In genomic region chr2:36597003-36597531, GRCh38 we compare ENCODE assay signal across 8 cellular contexts. TPM values are rescaled to one million over a fixed set of nuclear protein-coding genes. Genes with fewer than 3 reads are reported as not detected.
DNase-seq lines count a peak whose midpoint lies in the region; ATAC-seq and TF ChIP-seq lines count a peak whose summit lies in the region.

No MANE protein-coding gene starts in this region.

- H3K36me3 ChIP-seq in Peyer's patch (no peaks in the 10 kb centered on the region), esophagus muscularis mucosa (no peaks in the 10 kb centered on the region)

- H3K27me3 ChIP-seq in Peyer's patch (no peaks in the 10 kb centered on the region), esophagus muscularis mucosa (no peaks in the 10 kb centered on the region)

- intact Hi-C loops in esophagus muscularis mucosa (cut with DNase I), result no loop called here

- no peak for TF ChIP-seq POLR2A in Peyer's patch (IDR thresholded peaks at IDR 0.05)
- TF ChIP-seq POLR2A in esophagus muscularis mucosa (IDR thresholded peaks at IDR 0.05; ENCODE audit: low read depth), result no peak

- H3K4me1 ChIP-seq in Peyer's patch (peaks cover 4 to 34% (median 10%) of the 10 kb centered on the region in 4 donors), esophagus muscularis mucosa (peaks cover 15 to 38% (median 31%) of the 10 kb centered on the region in 4 donors)

- no peaks in the 10 kb centered on the region for H3K9me3 Mint-ChIP-seq in progenitor cell of endocrine pancreas (ENCODE audit: low read depth)

- no peak for TF ChIP-seq CTCF in Peyer's patch (IDR thresholded peaks at IDR 0.05)
- TF ChIP-seq CTCF in esophagus muscularis mucosa (IDR thresholded peaks at IDR 0.05), result no peak
- TF ChIP-seq CTCF in progenitor cell of endocrine pancreas (IDR thresholded peaks at IDR 0.05; ENCODE audit: unreplicated experiment), result no peak

- peak overlapping the region; percentile 88 for H3K27ac Mint-ChIP-seq in progenitor cell of endocrine pancreas

- H3K27ac ChIP-seq in Peyer's patch (peak overlapping the region in 2 of 4 donors; percentile 95 to 98), esophagus muscularis mucosa (replicated peaks in 1 of 4) (peak overlapping the region; percentile 93 to 98 (median 97))

- no peak for ATAC-seq in HG03025 (IDR thresholded peaks at IDR 0.05; ENCODE audit: low FRiP score, unreplicated experiment)

- H3K4me3 Mint-ChIP-seq in progenitor cell of endocrine pancreas (ENCODE audit: low read depth), result peak overlapping the region; percentile 83

- DNase-seq in Peyer's patch, result no peak
- DNase-seq in esophagus muscularis mucosa (ENCODE audit: extremely low spot score), result no peak
- DNase-seq in progenitor cell of endocrine pancreas (ENCODE audit: low spot score, unreplicated experiment), result no peak
- DNase-seq in superior temporal gyrus (ENCODE audit: extremely low spot score), result no peak
- DNase-seq in DMS114 treated with DMSO at 0.1 percent for 48 hours (lab: John Stamatoyannopoulos, UW; ENCODE audit: unreplicated experiment), result no peak
- DNase-seq in HuH-7.5 (ENCODE audit: low spot score), result no peak

- H3K36me3 Mint-ChIP-seq in progenitor cell of endocrine pancreas (ENCODE audit: insufficient read depth), result peaks cover 6% of the 10 kb centered on the region

- H3K9me3 ChIP-seq in Peyer's patch, result no peaks in the 10 kb centered on the region
- H3K9me3 ChIP-seq in esophagus muscularis mucosa, result no peaks in the 10 kb centered on the region

- no peak for TF ChIP-seq EP300 in esophagus muscularis mucosa (IDR thresholded peaks at IDR 0.05)

- H3K4me3 ChIP-seq in GM08714 (ENCODE audit: low read length), result peak overlapping the region; percentile 93
- peak overlapping the region; percentile 66 to 98 (median 88) for H3K4me3 ChIP-seq in Peyer's patch
- H3K4me3 ChIP-seq in esophagus muscularis mucosa, result peak overlapping the region; percentile 87 to 100 (median 99)

- WGBS in esophagus muscularis mucosa, result 31% methylated on average over 19 of the region's 19 CpGs

- no peaks in the 10 kb centered on the region for H3K27me3 Mint-ChIP-seq in progenitor cell of endocrine pancreas

- peaks cover 25% of the 10 kb centered on the region for H3K4me1 Mint-ChIP-seq in progenitor cell of endocrine pancreas (ENCODE audit: low read depth)

RNA-seq across cellular contexts. Expression of gene FEZ2, which starts 0.9 kb away (rescaled TPM):
- 10 to 100 TPM; 53.4 to 97.4 (median 64.4) TPM for total RNA-seq in Peyer's patch
- 10 to 100 TPM; 40.4 to 58.2 (median 45.2) TPM for total RNA-seq in esophagus muscularis mucosa
- 28.7 and 36.1 TPM in 2 replicates for total RNA-seq in progenitor cell of endocrine pancreas
